ENCODE assay signal across 9 cellular contexts in the genomic region with DNA sequence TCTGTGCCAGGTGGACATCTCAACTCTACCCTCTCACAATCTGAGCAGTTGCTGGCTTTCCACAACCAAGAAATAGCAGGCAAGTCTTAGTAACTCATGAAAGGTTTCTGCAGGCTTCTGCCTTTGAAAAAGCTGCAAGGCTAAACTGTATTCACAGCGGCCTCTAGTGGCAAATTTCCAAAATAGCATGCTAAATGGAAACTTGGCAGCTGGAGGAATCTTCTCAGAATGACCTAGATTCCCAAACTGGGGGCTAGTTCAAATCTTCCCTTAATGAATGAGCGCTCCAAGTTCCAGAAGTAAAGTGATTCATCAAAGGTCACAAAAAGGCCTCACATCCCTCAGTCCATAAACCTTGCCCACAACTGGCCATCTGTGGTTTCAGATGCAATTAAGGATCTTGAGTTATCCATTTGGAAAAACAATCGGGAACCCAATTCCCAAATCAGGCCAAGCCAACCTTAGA. TPM values are rescaled to one million over a fixed set of nuclear protein-coding genes. Genes with fewer than 3 reads are reported as not detected.
DNase-seq lines count a peak whose midpoint lies in the region; ATAC-seq and TF ChIP-seq lines count a peak whose summit lies in the region.
"Had no signal": no experiment of that assay in that cellular context is flagged by ENCODE, and none has a peak within 500 bp of the region (broad histone marks: within the 10 kb centered on the region; RNA-seq: fewer than 3 reads in every experiment).

No MANE protein-coding gene starts in this region.

- H3K9me3 ChIP-seq in left lung: peaks cover 0 to 2% of the 10 kb centered on the region in 2 donors
- H3K9me3 ChIP-seq in transverse colon: no peaks in the 10 kb centered on the region

- TF ChIP-seq CTCF in LNCaP clone FGC (IDR thresholded peaks at IDR 0.05; ENCODE audit: control insufficient read depth, extremely low read depth, insufficient read depth) (peak; percentile 71), RWPE1 (conservative IDR thresholded peaks at IDR 0.05; ENCODE audit: low read depth) (peak; percentile 75), choroid plexus epithelial cell (conservative IDR thresholded peaks at IDR 0.05; ENCODE audit: low read depth, low read length) (peak; percentile 84), left lung (IDR thresholded peaks at IDR 0.05) (peak; percentile 70 to 82), transverse colon (IDR thresholded peaks at IDR 0.05) (peak; percentile 64 to 81 (median 71))

- H3K27ac Mint-ChIP-seq in activated CD8-positive, alpha-beta memory T cell treated with anti-CD3 and anti-CD28 coated beads, Interleukin-2, amount 10 ng/mL, durations not matched to agents 7 days and 5 days: no peak overlapping the region
- H3K27ac Mint-ChIP-seq: stimulated activated naive B cell treated with anti-CD40 and anti-IgM and Interleukin-4, amounts not matched to agents 10 μg/mL and 1 μg/mL and 100 μg/mL, for 72 hours had no signal

- intact Hi-C loops in left lung (cut with DNase I): loop anchor here in 1 of 2 donors (2.0 kb wide), 1 partner anchor 84 kb away; no protein-coding TSS in a partner anchor
- intact Hi-C loops in transverse colon (cut with DNase I; ENCODE audit: low total_unique reads): no loop called here

- H3K27me3 Mint-ChIP-seq in activated CD8-positive, alpha-beta memory T cell treated with anti-CD3 and anti-CD28 coated beads, Interleukin-2, amount 10 ng/mL, durations not matched to agents 7 days and 5 days: no peaks in the 10 kb centered on the region

- no peak for TF ChIP-seq POLR2A in transverse colon (IDR thresholded peaks at IDR 0.05)

- peak; percentile 57 for DNase-seq in activated CD8-positive, alpha-beta memory T cell treated with anti-CD3 and anti-CD28 coated beads, Interleukin-2, amount 10 ng/mL, durations not matched to agents 7 days and 5 days
- DNase-seq in activated CD8-positive, alpha-beta memory T cell treated with anti-CD3 and anti-CD28 coated beads, Interleukin-2, amount 50 U/mL, for 48 hours: no peak
- DNase-seq in LNCaP clone FGC (ENCODE audit: low read depth) (no peak), RWPE1 (ENCODE audit: low spot score) (peak; percentile 51), choroid plexus epithelial cell (ENCODE audit: low read depth) (peak; percentile 88), left lung (peak in 1 of 2 donors; percentile 43), transverse colon (peak; percentile 46)
- DNase-seq: stimulated activated naive B cell treated with anti-CD40 and anti-IgM and Interleukin-4, amounts not matched to agents 10 μg/mL and 1 μg/mL and 100 μg/mL, for 72 hours had no signal

- H3K27me3 ChIP-seq in left lung (no peaks in the 10 kb centered on the region), transverse colon (no peaks in the 10 kb centered on the region)

- 35 to 100% methylated on average over 1 to 3 of the region's 3 CpGs for WGBS in transverse colon (ENCODE audit: low coverage in 1 of 2), 2 donors

- no peak for TF ChIP-seq EP300 in transverse colon (IDR thresholded peaks at IDR 0.05; ENCODE audit: low read depth)

- CTCF ChIA-PET in activated CD8-positive, alpha-beta memory T cell treated with anti-CD3 and anti-CD28 coated beads, Interleukin-2, amount 10 ng/mL, durations not matched to agents 7 days and 5 days (lab: Charles Lee): interaction anchor here (0.7 to 7.3 kb wide), 26 partner anchors 9 to 363 kb away, joined by 3 to 131 read pairs (median 6); a partner anchor contains a TSS
- CTCF ChIA-PET in RWPE1 (lab: Yijun Ruan, JAX): interaction anchor here (0.6 to 5.0 kb wide), 14 partner anchors 9 to 1698 kb away, joined by 3 to 70 read pairs (median 4); no protein-coding TSS in a partner anchor

- peaks cover 4% of the 10 kb centered on the region for H3K4me1 Mint-ChIP-seq in activated CD8-positive, alpha-beta memory T cell treated with anti-CD3 and anti-CD28 coated beads, Interleukin-2, amount 10 ng/mL, durations not matched to agents 7 days and 5 days

- in situ Hi-C loops in transverse colon (cut with MboI; ENCODE audit: low pct_ligation_motif_present in 1 of 4, low pct_unique_long_range_greater_than_20kb in 1 of 4, low sequenced_read_pairs in 3 of 4): loop anchor here in 2 of 4 donors (5.0 kb wide), 1 partner anchor 84 kb away; no protein-coding TSS in a partner anchor

- H3K4me3 ChIP-seq in LNCaP clone FGC (ENCODE audit: low read depth, low read length): no peak overlapping the region
- H3K4me3 ChIP-seq in choroid plexus epithelial cell (ENCODE audit: low read depth, low read length): no peak overlapping the region
- H3K4me3 ChIP-seq in left lung: no peak overlapping the region
- no peak overlapping the region for H3K4me3 ChIP-seq in transverse colon

- no peaks in the 10 kb centered on the region for H3K9me3 Mint-ChIP-seq in activated CD8-positive, alpha-beta memory T cell treated with anti-CD3 and anti-CD28 coated beads, Interleukin-2, amount 10 ng/mL, durations not matched to agents 7 days and 5 days (ENCODE audit: low read depth)
- H3K9me3 Mint-ChIP-seq: stimulated activated naive B cell treated with anti-CD40 and anti-IgM and Interleukin-4, amounts not matched to agents 10 μg/mL and 1 μg/mL and 100 μg/mL, for 72 hours had no signal

- H3K4me3 Mint-ChIP-seq in activated CD8-positive, alpha-beta memory T cell treated with anti-CD3 and anti-CD28 coated beads, Interleukin-2, amount 10 ng/mL, durations not matched to agents 7 days and 5 days: no peak overlapping the region
- H3K4me3 Mint-ChIP-seq: stimulated activated naive B cell treated with anti-CD40 and anti-IgM and Interleukin-4, amounts not matched to agents 10 μg/mL and 1 μg/mL and 100 μg/mL, for 72 hours had no signal

- peaks cover 0 to 22% of the 10 kb centered on the region in 2 donors for H3K36me3 ChIP-seq in left lung
- no peaks in the 10 kb centered on the region for H3K36me3 ChIP-seq in transverse colon

- H3K4me1 ChIP-seq in left lung (peaks cover 14 to 45% of the 10 kb centered on the region in 2 donors), transverse colon (peaks cover 0 to 22% (median 14%) of the 10 kb centered on the region in 4 donors)

- POLR2A ChIA-PET in RWPE1 (lab: Yijun Ruan, JAX; ENCODE audit: low non-redundant PET): no interaction called here

- H3K36me3 Mint-ChIP-seq in activated CD8-positive, alpha-beta memory T cell treated with anti-CD3 and anti-CD28 coated beads, Interleukin-2, amount 10 ng/mL, durations not matched to agents 7 days and 5 days: peaks cover 22% of the 10 kb centered on the region

- no peak for ATAC-seq in activated CD8-positive, alpha-beta memory T cell treated with anti-CD3 and anti-CD28 coated beads, Interleukin-2, amount 10 ng/mL, durations not matched to agents 7 days and 5 days
- ATAC-seq in left lung: peak; percentile 46
- ATAC-seq in GM18511 (IDR thresholded peaks at IDR 0.05; ENCODE audit: unreplicated experiment): no peak

- H3K27ac ChIP-seq in RWPE1 (no peak overlapping the region), left lung (peak overlapping the region in 1 of 2 donors; percentile 82), transverse colon (peak overlapping the region; percentile 10 to 63 (median 13))

RNA-seq across cellular contexts. Expression of a gene that starts 11.9 kb away (rescaled TPM):
- total RNA-seq in activated CD8-positive, alpha-beta memory T cell treated with anti-CD3 and anti-CD28 coated beads, Interleukin-2, amount 10 ng/mL, durations not matched to agents 7 days and 5 days: under 1 TPM; 0.79 to 0.94 TPM
- total RNA-seq in left lung (1 to 10 TPM; 1.2 to 1.9 TPM), transverse colon (1 to 10 TPM in 3 of 4 donors, not detected in 1; 3.0 to 8.3 (median 3.3) TPM)

RNA-seq across cellular contexts. Expression of a gene that starts 23.4 kb away (rescaled TPM):
- total RNA-seq in activated CD8-positive, alpha-beta memory T cell treated with anti-CD3 and anti-CD28 coated beads, Interleukin-2, amount 10 ng/mL, durations not matched to agents 7 days and 5 days: 10 to 100 TPM; 30.8 to 39.9 TPM
- total RNA-seq in left lung (10 to 100 TPM; 19.6 to 24.5 TPM), transverse colon (1 to 10 TPM in 3 of 4 donors, under 1 TPM in 1; 1.00 to 5.6 (median 3.3) TPM)

RNA-seq across cellular contexts. Expression of a gene that starts 34.6 kb away (rescaled TPM):
- 10 to 100 TPM; 46.4 to 47.7 TPM for total RNA-seq in activated CD8-positive, alpha-beta memory T cell treated with anti-CD3 and anti-CD28 coated beads, Interleukin-2, amount 10 ng/mL, durations not matched to agents 7 days and 5 days
- total RNA-seq in left lung (10 to 100 TPM; 53.3 to 59.6 TPM), transverse colon (10 to 100 TPM in 3 of 4 donors, 1 to 10 TPM in 1; 7.8 to 41.8 (median 28.2) TPM)

Comparison
In these comparisons a context has a peak if more than half of its experiments do, and no peak if none do; other contexts are left out.
1. DNase-seq: peak in activated CD8-positive, alpha-beta memory T cell treated with anti-CD3 and anti-CD28 coated beads, Interleukin-2, amount 10 ng/mL, durations not matched to agents 7 days and 5 days (single experiment), RWPE1 (single experiment), choroid plexus epithelial cell (single experiment) and transverse colon (single experiment); none in activated CD8-positive, alpha-beta memory T cell treated with anti-CD3 and anti-CD28 coated beads, Interleukin-2, amount 50 U/mL, for 48 hours (single experiment) and LNCaP clone FGC (single experiment).
2. Peak in every context shown above with its lines, with median percentiles within 50 percentile points of each other: CTCF ChIP-seq.